ENCODE assay signal across 1 cellular context in genomic region chr4:8538703-8539567, GRCh38.
TF ChIP-seq lines count a peak whose summit lies in the region.

No MANE protein-coding gene starts in this region.

TF ChIP-seq in H1, 55 proteins besides CTCF, POLR2A, EP300 and RAD21 (continued from another document):
- no peak for TF ChIP-seq E2F6 (IDR thresholded peaks at IDR 0.05)
- TF ChIP-seq JUND (IDR thresholded peaks at IDR 0.05; ENCODE audit: low read length) = no peak
- TF ChIP-seq USF2 (IDR thresholded peaks at IDR 0.05; ENCODE audit: low read length) = no peak
- no peak for TF ChIP-seq MAX (IDR thresholded peaks at IDR 0.05)
- no peak for TF ChIP-seq RFX5 (IDR thresholded peaks at IDR 0.05; ENCODE audit: borderline replicate concordance, low read depth, low read length)
- TF ChIP-seq RNF2 (IDR thresholded peaks at IDR 0.05; ENCODE audit: borderline replicate concordance, low read depth, low read length, missing control alignments, poor library complexity, severe bottlenecking) = no peak
- TF ChIP-seq PHF8 (conservative IDR thresholded peaks at IDR 0.05; ENCODE audit: low read depth, low read length) = no peak
- TF ChIP-seq JUN (IDR thresholded peaks at IDR 0.05; ENCODE audit: low read depth, low read length) = no peak
- no peak for TF ChIP-seq YY1 (IDR thresholded peaks at IDR 0.05; ENCODE audit: low read depth, low read length)
- no peak for TF ChIP-seq ASH2L (IDR thresholded peaks at IDR 0.05; ENCODE audit: low read length)
- TF ChIP-seq CHD7 (IDR thresholded peaks at IDR 0.05; ENCODE audit: insufficient replicate concordance, low read length) = no peak
- no peak for TF ChIP-seq SP2 (IDR thresholded peaks at IDR 0.05; ENCODE audit: low read length)
